ENCODE assay signal across 25 cellular contexts in genomic region chr7:46739378-46740234, GRCh38.
A peak's percentile ranks its signal among the peaks of the same experiment; 100 is the strongest.
DNase-seq lines count a peak whose midpoint lies in the region; ATAC-seq, FAIRE-seq and TF ChIP-seq lines count a peak whose summit lies in the region.
"Had no signal": no experiment of that assay in that cellular context is flagged by ENCODE, and none has a peak within 500 bp of the region (broad histone marks: within the 10 kb centered on the region; RNA-seq: fewer than 3 reads in every experiment).

No MANE protein-coding gene starts in this region.

- no peaks in the 10 kb centered on the region for H3K4me1 Mint-ChIP-seq in natural killer cell
- H3K4me1 Mint-ChIP-seq: CD4-positive, alpha-beta memory T cell had no signal

- H4K5ac ChIP-seq in IMR-90 (ENCODE audit: low read depth, low read length), result 0 out of 2 replicates have a peak overlapping the region, but pooled peaks have one; percentile 18

- peaks cover 3% of the 10 kb centered on the region; the same call in 1 of the 2 replicates for H3K9me1 ChIP-seq in IMR-90 (ENCODE audit: insufficient read depth, low read length)

- no peak overlapping the region for H3K4me3 ChIP-seq in IMR-90 (ENCODE audit: insufficient read depth, low read depth, low read length)
- H3K4me3 ChIP-seq in smooth muscle cell, result no peak overlapping the region
- H3K4me3 ChIP-seq: A549; BLaER1 treated with 17β-estradiol and CSF1 and Interleukin-3, amounts not matched to agents 10 nM and 100 nM; GM12878 had no signal

- H3K18ac ChIP-seq in IMR-90 (ENCODE audit: low read depth, low read length), result peak overlapping the region; percentile 47; the same call in 1 of the 2 replicates

- ATAC-seq in IMR-90 (ENCODE audit: low read depth) (no peak), left ventricle myocardium superior (peak; percentile 75), natural killer cell (no peak), GM21528 (IDR thresholded peaks at IDR 0.05; ENCODE audit: low FRiP score, unreplicated experiment) (no peak)
- ATAC-seq: A549, GM12878 had no signal

- H3F3A ChIP-seq in smooth muscle cell (ENCODE audit: low read depth), result no peaks in the 10 kb centered on the region

- no TSS peak for BruUV-seq in IMR-90 (replicated peaks; lab: Mats Ljungman, UMichigan)

- no peak overlapping the region for H3K4ac ChIP-seq in IMR-90 (ENCODE audit: low read depth, low read length)

- in situ Hi-C loops in IMR-90 (cut with MboI; ENCODE audit: low sequenced_read_pairs), result no loop called here

- intact Hi-C loops in IMR-90 (cut with micrococcal nuclease) (no loop called here), left ventricle myocardium superior (cut with micrococcal nuclease) (no loop called here), natural killer cell (cut with micrococcal nuclease) (no loop called here)

- POLR2A ChIA-PET in IMR-90 (lab: Charles Lee; ENCODE audit: unreplicated experiment), result no interaction called here

- TF ChIP-seq POLR2A in GM12892 (IDR thresholded peaks at IDR 0.05; ENCODE audit: low read depth, low read length) (no peak), IMR-90 (IDR thresholded peaks at IDR 0.05; ENCODE audit: low read depth, low read length) (no peak)

- H4K20me1 ChIP-seq in IMR-90 (ENCODE audit: insufficient read depth, low read length), result no peaks in the 10 kb centered on the region
- no peaks in the 10 kb centered on the region for H4K20me1 ChIP-seq in smooth muscle cell (ENCODE audit: low read depth)
- H4K20me1 ChIP-seq: BLaER1 treated with 17β-estradiol and CSF1 and Interleukin-3, amounts not matched to agents 10 nM and 100 nM had no signal

- no peak overlapping the region for H2BK5ac ChIP-seq in IMR-90 (ENCODE audit: low read depth, low read length, poor library complexity, severe bottlenecking)

- no peak overlapping the region for H4K8ac ChIP-seq in IMR-90 (ENCODE audit: low read depth in 2 of 2, low read length in 2 of 2)

- peaks cover 10 to 17% of the 10 kb centered on the region in 2 donors for H3K9me3 Mint-ChIP-seq in natural killer cell

- no peak overlapping the region for H4K91ac ChIP-seq in IMR-90 (ENCODE audit: insufficient read depth, low read depth, low read length)

- no peaks in the 10 kb centered on the region for H3K36me3 Mint-ChIP-seq in natural killer cell
- H3K36me3 Mint-ChIP-seq: CD4-positive, alpha-beta memory T cell had no signal

- DNase-seq in GM12892 (ENCODE audit: insufficient read length) (no peak), IMR-90 (no peak), left ventricle myocardium superior (no peak), smooth muscle cell (lab: John Stamatoyannopoulos, UW; ENCODE audit: unreplicated experiment) (no peak), natural killer cell (no peak), ecto neural progenitor cell (ENCODE audit: low spot score) (no peak)
- DNase-seq: AML-193; Caco-2; CD4-positive, alpha-beta memory T cell; GDM1; Karpas-422; NCI-H1092; NCI-H1436; NCI-H187; NCI-H2081 treated with DMSO at 0.1 percent for 48 hours; NCI-H2171; NCI-H226; NCI-H510A; NCI-H69; RPMI8226; SHP77 treated with DMSO at 0.1 percent for 48 hours had no signal

- H2BK15ac ChIP-seq in IMR-90 (ENCODE audit: low read depth, low read length), result peak overlapping the region; percentile 67; the same call in 1 of the 3 replicates

- H3K23ac ChIP-seq in IMR-90 (ENCODE audit: low read depth, low read length), result no peak overlapping the region

- dilution Hi-C loops in IMR-90 (cut with HindIII; ENCODE audit: low sequenced_read_pairs, unreplicated experiment), result no loop called here

- FAIRE-seq in GM12892 (lab: Jason Lieb, UNC), result peak; percentile 27
- FAIRE-seq: A549, GM12878 had no signal

- H3K79me1 ChIP-seq in IMR-90 (ENCODE audit: low read depth in 1 of 2, low read length in 2 of 2), result no peaks in the 10 kb centered on the region

- no peak for TF ChIP-seq RAD21 in IMR-90 (IDR thresholded peaks at IDR 0.05; ENCODE audit: low read length)

- no peak overlapping the region for H3K9ac ChIP-seq in IMR-90 (ENCODE audit: low read depth, low read length)
- H3K9ac ChIP-seq in smooth muscle cell (ENCODE audit: low read depth), result no peak overlapping the region
- H3K9ac ChIP-seq: BLaER1 treated with 17β-estradiol and CSF1 and Interleukin-3, amounts not matched to agents 10 nM and 100 nM had no signal

- TF ChIP-seq CTCF in IMR-90 (conservative IDR thresholded peaks at IDR 0.05; ENCODE audit: low read depth, low read length) (no peak), smooth muscle cell (IDR thresholded peaks at IDR 0.05; ENCODE audit: borderline replicate concordance, insufficient read depth, poor library complexity, severe bottlenecking) (no peak), natural killer cell (IDR thresholded peaks at IDR 0.05) (no peak)

- CTCF ChIA-PET in IMR-90 (lab: Yijun Ruan, JAX), result interaction anchor here (0.6 kb wide), 1 partner anchor 1728 kb away, joined by 5 read pairs; no protein-coding TSS in a partner anchor

- H2AFZ ChIP-seq in IMR-90 (replicated peaks; ENCODE audit: low read length, poor library complexity), result no peak overlapping the region
- H2AFZ ChIP-seq in smooth muscle cell (ENCODE audit: low read depth), result peak overlapping the region; percentile 35

- H3K4me2 ChIP-seq in IMR-90 (ENCODE audit: low read depth, low read length), result no peak overlapping the region
- no peak overlapping the region for H3K4me2 ChIP-seq in smooth muscle cell
- H3K4me2 ChIP-seq: A549; BLaER1 treated with 17β-estradiol and CSF1 and Interleukin-3, amounts not matched to agents 10 nM and 100 nM had no signal

- 0 out of 2 replicates have a peak overlapping the region, but pooled peaks have one; percentile 8 for H2BK120ac ChIP-seq in IMR-90 (ENCODE audit: low read depth, low read length)

- H3K27ac Mint-ChIP-seq in natural killer cell, result no peak overlapping the region
- H3K27ac Mint-ChIP-seq: CD4-positive, alpha-beta memory T cell had no signal

- H3K36me3 ChIP-seq in IMR-90 (ENCODE audit: control insufficient read depth, insufficient read depth, low read length) (no peaks in the 10 kb centered on the region), smooth muscle cell (ENCODE audit: low read depth) (no peaks in the 10 kb centered on the region)
- H3K36me3 ChIP-seq: BLaER1 treated with 17β-estradiol and CSF1 and Interleukin-3, amounts not matched to agents 10 nM and 100 nM had no signal

- H3K27me3 Mint-ChIP-seq in natural killer cell (ENCODE audit: low read depth in 2 of 2), result no peaks in the 10 kb centered on the region
- H3K27me3 Mint-ChIP-seq: CD4-positive, alpha-beta memory T cell had no signal

- H3K27ac ChIP-seq in IMR-90 (ENCODE audit: insufficient read depth, low read length), result no peak overlapping the region
- H3K27ac ChIP-seq in smooth muscle cell (ENCODE audit: low read depth), result no peak overlapping the region
- H3K27ac ChIP-seq: A549; BLaER1 treated with 17β-estradiol and CSF1 and Interleukin-3, amounts not matched to agents 10 nM and 100 nM had no signal

- no peak overlapping the region for H3K4me3 Mint-ChIP-seq in natural killer cell
- H3K4me3 Mint-ChIP-seq: CD4-positive, alpha-beta memory T cell had no signal

- no peak overlapping the region for H2AK9ac ChIP-seq in IMR-90 (replicated peaks; ENCODE audit: low read depth, low read length, poor library complexity)

- 93% methylated on average over 3 of the region's 6 CpGs; no CpG with 5 or more reads in 1 of the 2 experiments for WGBS in IMR-90 (ENCODE audit: extremely low coverage in 2 of 2, insufficient read length in 1 of 2), 2 experiments
- 88% methylated on average over 6 of the region's 6 CpGs for WGBS in smooth muscle cell (ENCODE audit: low lambda C conversion rate)

- no peak overlapping the region for H2AK5ac ChIP-seq in IMR-90 (ENCODE audit: low read depth, low read length)

- H3K27me3 ChIP-seq in IMR-90 (ENCODE audit: control insufficient read depth, insufficient read depth, low read length) (no peaks in the 10 kb centered on the region), smooth muscle cell (ENCODE audit: low read depth) (no peaks in the 10 kb centered on the region)
- H3K27me3 ChIP-seq: BLaER1 treated with 17β-estradiol and CSF1 and Interleukin-3, amounts not matched to agents 10 nM and 100 nM had no signal

- peak overlapping the region; percentile 27 for H2BK20ac ChIP-seq in IMR-90 (ENCODE audit: low read depth, low read length)

- H3K14ac ChIP-seq in IMR-90 (replicated peaks; ENCODE audit: low read depth, low read length), result no peak overlapping the region

- no peak overlapping the region for H3K56ac ChIP-seq in IMR-90 (ENCODE audit: extremely low read depth, insufficient read depth, low read length)

- H3K4me1 ChIP-seq in IMR-90 (ENCODE audit: control insufficient read depth, insufficient read depth, low read length), result peaks cover 7% of the 10 kb centered on the region; the same call in 1 of the 2 replicates
- H3K4me1 ChIP-seq in smooth muscle cell (ENCODE audit: low read depth), result no peaks in the 10 kb centered on the region
- H3K4me1 ChIP-seq: A549; BLaER1 treated with 17β-estradiol and CSF1 and Interleukin-3, amounts not matched to agents 10 nM and 100 nM; Caco-2 had no signal

- H3K79me2 ChIP-seq in smooth muscle cell (ENCODE audit: low read depth), result no peaks in the 10 kb centered on the region

- H3K9me3 ChIP-seq in IMR-90 (ENCODE audit: control insufficient read depth, insufficient read depth, low read length), result no peaks in the 10 kb centered on the region
- H3K9me3 ChIP-seq in smooth muscle cell (replicated peaks; ENCODE audit: low read depth), result no peaks in the 10 kb centered on the region
- H3K9me3 ChIP-seq: A549, Caco-2 had no signal

TF ChIP-seq in IMR-90, 13 proteins besides CTCF, POLR2A, EP300 and RAD21 (continues in another document):
- TF ChIP-seq BHLHE40 (IDR thresholded peaks at IDR 0.05; ENCODE audit: low read depth, low read length), result no peak
- TF ChIP-seq MXI1 (IDR thresholded peaks at IDR 0.05; ENCODE audit: borderline replicate concordance, low read depth, low read length), result no peak
- no peak for TF ChIP-seq NFE2L2 (IDR thresholded peaks at IDR 0.05; ENCODE audit: low read depth, low read length)
- no peak for TF ChIP-seq CHD1 (IDR thresholded peaks at IDR 0.05; ENCODE audit: low read depth, low read length)
- TF ChIP-seq RFX5 (IDR thresholded peaks at IDR 0.05; ENCODE audit: low read depth, low read length), result no peak
- no peak for TF ChIP-seq ELK1 (IDR thresholded peaks at IDR 0.05; ENCODE audit: borderline replicate concordance, low read depth, low read length)
- no peak for TF ChIP-seq RCOR1 (IDR thresholded peaks at IDR 0.05; ENCODE audit: insufficient replicate concordance, low read length)
- no peak for TF ChIP-seq SMC3 (IDR thresholded peaks at IDR 0.05; ENCODE audit: low read depth, low read length)
- TF ChIP-seq FOS (IDR thresholded peaks at IDR 0.05; ENCODE audit: low read depth, low read length), result no peak
- TF ChIP-seq MAFK (IDR thresholded peaks at IDR 0.05; ENCODE audit: low read depth, low read length), result no peak
